8 cellular contexts compared by ENCODE assay signal in genomic region chr2:189613077-189613636, GRCh38. TPM values are rescaled to one million over a fixed set of nuclear protein-coding genes. Genes with fewer than 3 reads are reported as not detected.
DNase-seq lines count a peak whose midpoint lies in the region; ATAC-seq, FAIRE-seq and TF ChIP-seq lines count a peak whose summit lies in the region.
"Had no signal": no experiment of that assay in that cellular context is flagged by ENCODE, and none has a peak within 500 bp of the region (broad histone marks: within the 10 kb centered on the region; RNA-seq: fewer than 3 reads in every experiment).

No MANE protein-coding gene starts in this region.

- FAIRE-seq in GM12892 (lab: Jason Lieb, UNC): no peak

- TF ChIP-seq POLR2A in upper lobe of left lung (IDR thresholded peaks at IDR 0.05) (no peak), GM12892 (IDR thresholded peaks at IDR 0.05; ENCODE audit: low read depth, low read length) (no peak)

- H3K27ac ChIP-seq in coronary artery (peak overlapping the region; percentile 49 to 76), liver (ENCODE audit: low read depth in 1 of 2, low read length in 2 of 2) (peak overlapping the region; percentile 27 to 48), upper lobe of left lung (peak overlapping the region; percentile 52 to 83 (median 66)), A673 (ENCODE audit: low read depth, low read length, poor library complexity, severe bottlenecking) (no peak overlapping the region)

- peak overlapping the region in 1 of 2 donors; percentile 3 for H3K9ac ChIP-seq in liver (ENCODE audit: low read depth in 1 of 2, low read length in 2 of 2)

- H3K27ac Mint-ChIP-seq in activated T-helper 2 cell treated with anti-CD3 and anti-CD28 coated beads, Interferon-gamma antibody, Interleukin-2, Interleukin-4, amounts not matched to agents 10 μg/mL and 5 μg/mL and 100 μg/mL, durations not matched to agents 14 hours and 24 hours and 36 hours: no peak overlapping the region

- ATAC-seq in upper lobe of left lung (ENCODE audit: low FRiP score in 2 of 2): peak; percentile 89

- WGBS in liver: 19% methylated on average over 6 of the region's 6 CpGs
- WGBS in upper lobe of left lung, 2 donors: 5 to 6% methylated on average over 6 of the region's 6 CpGs

- peaks cover 3% of the 10 kb centered on the region for H3K4me1 Mint-ChIP-seq in activated T-helper 2 cell treated with anti-CD3 and anti-CD28 coated beads, Interferon-gamma antibody, Interleukin-2, Interleukin-4, amounts not matched to agents 10 μg/mL and 5 μg/mL and 100 μg/mL, durations not matched to agents 14 hours and 24 hours and 36 hours (ENCODE audit: low read depth)

- no peaks in the 10 kb centered on the region for H3K27me3 ChIP-seq in liver (ENCODE audit: control insufficient read depth in 4 of 4, insufficient read depth in 4 of 4, low read length in 3 of 4)
- no peaks in the 10 kb centered on the region for H3K27me3 ChIP-seq in upper lobe of left lung
- H3K27me3 ChIP-seq in A673 (replicated peaks; ENCODE audit: insufficient read depth, low read depth, low read length, poor library complexity): no peaks in the 10 kb centered on the region

- intact Hi-C loops in activated T-helper 2 cell treated with anti-CD3 and anti-CD28 coated beads, Interferon-gamma antibody, Interleukin-2, Interleukin-4, amounts not matched to agents 10 μg/mL and 5 μg/mL and 100 μg/mL, durations not matched to agents 14 hours and 24 hours and 36 hours (cut with micrococcal nuclease): no loop called here
- intact Hi-C loops in A673 (cut with micrococcal nuclease; ENCODE audit: unreplicated experiment): no loop called here

- no peaks in the 10 kb centered on the region for H3K9me3 ChIP-seq in liver (ENCODE audit: control insufficient read depth in 4 of 4, low read length in 3 of 4)
- H3K9me3 ChIP-seq in upper lobe of left lung: no peaks in the 10 kb centered on the region
- H3K9me3 ChIP-seq in A673 (ENCODE audit: low read depth, low read length, poor library complexity, severe bottlenecking): no peaks in the 10 kb centered on the region

- H3K36me3 Mint-ChIP-seq in activated T-helper 2 cell treated with anti-CD3 and anti-CD28 coated beads, Interferon-gamma antibody, Interleukin-2, Interleukin-4, amounts not matched to agents 10 μg/mL and 5 μg/mL and 100 μg/mL, durations not matched to agents 14 hours and 24 hours and 36 hours (ENCODE audit: low read depth): no peaks in the 10 kb centered on the region

- H3K36me3 ChIP-seq in liver (ENCODE audit: control insufficient read depth in 4 of 4, insufficient read depth in 3 of 4, low read depth in 1 of 4, low read length in 3 of 4) (no peaks in the 10 kb centered on the region), upper lobe of left lung (no peaks in the 10 kb centered on the region), A673 (ENCODE audit: insufficient read depth, low read length, poor library complexity, severe bottlenecking) (no peaks in the 10 kb centered on the region)

- TF ChIP-seq RAD21 in liver (IDR thresholded peaks at IDR 0.05): peak; percentile 38 to 50

- no TSS peak for BruUV-seq in A673 (replicated peaks; lab: Mats Ljungman, UMichigan)

- no peaks in the 10 kb centered on the region for H3K9me3 Mint-ChIP-seq in activated T-helper 2 cell treated with anti-CD3 and anti-CD28 coated beads, Interferon-gamma antibody, Interleukin-2, Interleukin-4, amounts not matched to agents 10 μg/mL and 5 μg/mL and 100 μg/mL, durations not matched to agents 14 hours and 24 hours and 36 hours

- H3K4me3 ChIP-seq in coronary artery: peak overlapping the region; percentile 65
- H3K4me3 ChIP-seq in liver (ENCODE audit: low read depth in 1 of 3, low read length in 3 of 3): peak overlapping the region; percentile 2 to 26 (median 10)
- H3K4me3 ChIP-seq in upper lobe of left lung: peak overlapping the region in 2 of 4 donors; percentile 18 to 28
- H3K4me3 ChIP-seq in A673 (ENCODE audit: low read depth, low read length, poor library complexity, severe bottlenecking): no peak overlapping the region

- TF ChIP-seq CTCF in coronary artery (IDR thresholded peaks at IDR 0.05) (no peak), liver (IDR thresholded peaks at IDR 0.05; ENCODE audit: low read depth, low read length, missing input control) (no peak), upper lobe of left lung (IDR thresholded peaks at IDR 0.05) (no peak), A673 (conservative IDR thresholded peaks at IDR 0.05; ENCODE audit: low read depth, low read length) (no peak)

- DNase-seq in LHCN-M2 (ENCODE audit: low read depth) (peak; percentile 92), coronary artery (ENCODE audit: low spot score) (no peak), upper lobe of left lung (peak in 1 of 2 donors; percentile 52), GM12892 (ENCODE audit: insufficient read length) (no peak), A673 (ENCODE audit: low spot score) (no peak)
- DNase-seq in activated T-helper 2 cell treated with anti-CD3 and anti-CD28 coated beads, Interferon-gamma antibody, Interleukin-2, Interleukin-4, amounts not matched to agents 10 μg/mL and 5 μg/mL and 100 μg/mL, durations not matched to agents 14 hours and 24 hours and 36 hours (ENCODE audit: low spot score): no peak
- DNase-seq: NCI-H187 treated with DMSO at 0.1 percent for 48 hours had no signal

- H3K4me3 Mint-ChIP-seq in activated T-helper 2 cell treated with anti-CD3 and anti-CD28 coated beads, Interferon-gamma antibody, Interleukin-2, Interleukin-4, amounts not matched to agents 10 μg/mL and 5 μg/mL and 100 μg/mL, durations not matched to agents 14 hours and 24 hours and 36 hours (ENCODE audit: low read depth): no peak overlapping the region

- POLR2A ChIA-PET in A673 (lab: Charles Lee; ENCODE audit: low non-redundant PET): no interaction called here

- TF ChIP-seq EP300 in upper lobe of left lung (IDR thresholded peaks at IDR 0.05): peak in 2 of 4 donors; percentile 26 to 27

- H3K27me3 Mint-ChIP-seq in activated T-helper 2 cell treated with anti-CD3 and anti-CD28 coated beads, Interferon-gamma antibody, Interleukin-2, Interleukin-4, amounts not matched to agents 10 μg/mL and 5 μg/mL and 100 μg/mL, durations not matched to agents 14 hours and 24 hours and 36 hours (ENCODE audit: low read depth): peaks cover 5% of the 10 kb centered on the region

- CTCF ChIA-PET in A673 (lab: Charles Lee): no interaction called here

- peaks cover 0 to 11% (median 7%) of the 10 kb centered on the region in 4 donors for H3K4me1 ChIP-seq in liver (ENCODE audit: control insufficient read depth in 4 of 4, insufficient read depth in 4 of 4, low read length in 3 of 4)
- H3K4me1 ChIP-seq in upper lobe of left lung: peaks cover 17 to 43% (median 23%) of the 10 kb centered on the region in 4 donors
- peaks cover 12% of the 10 kb centered on the region for H3K4me1 ChIP-seq in A673 (ENCODE audit: insufficient read depth, low read length, poor library complexity, severe bottlenecking)

TF ChIP-seq in liver, 16 proteins besides CTCF, POLR2A, EP300 and RAD21 (continues in another document):
- no peak for TF ChIP-seq ZBTB33 (IDR thresholded peaks at IDR 0.05)
- TF ChIP-seq EGR1 (IDR thresholded peaks at IDR 0.05; ENCODE audit: low read depth in 2 of 2): no peak
- peak; percentile 95 for TF ChIP-seq NR2F2 (IDR thresholded peaks at IDR 0.05)
- no peak for TF ChIP-seq MAX (IDR thresholded peaks at IDR 0.05)
- peak; percentile 57 for TF ChIP-seq SP1 (IDR thresholded peaks at IDR 0.05)
- TF ChIP-seq HNF4G (IDR thresholded peaks at IDR 0.05): no peak
- no peak for TF ChIP-seq GABPA (IDR thresholded peaks at IDR 0.05 in 1 of 2, conservative IDR thresholded peaks at IDR 0.05 in 1 of 2)
- TF ChIP-seq YY1 (IDR thresholded peaks at IDR 0.05): peak; percentile 49
- TF ChIP-seq ATF3 (IDR thresholded peaks at IDR 0.05): peak; percentile 29
- peak in 1 of 2 donors; percentile 18 for TF ChIP-seq RXRA (IDR thresholded peaks at IDR 0.05)

RNA-seq across cellular contexts. Expression of gene SLC40A1, which starts 32.6 kb away (rescaled TPM):
- total RNA-seq in LHCN-M2 (2014; rRNA removed) (7.1 and 7.6 TPM in 2 replicates), liver (100 to 1,000 TPM; 231 to 572 TPM), upper lobe of left lung (100 to 1,000 TPM in 5 of 6 donors, 10 to 100 TPM in 1; 67.4 to 154 (median 131) TPM), A673 (2021) (1.5 and 1.9 TPM in 2 replicates)
- polyA plus RNA-seq in LHCN-M2 (2012): 3.4 TPM
- polyA plus RNA-seq in liver: 100 to 1,000 TPM in 1 of 2 donors, 10 to 100 TPM in 1; 97.4 to 105 TPM
- total RNA-seq in activated T-helper 2 cell treated with anti-CD3 and anti-CD28 coated beads, Interferon-gamma antibody, Interleukin-2, Interleukin-4, amounts not matched to agents 10 μg/mL and 5 μg/mL and 100 μg/mL, durations not matched to agents 14 hours and 24 hours and 36 hours: 1.8 and 2.4 TPM in 2 replicates
- polyA plus RNA-seq in GM12892 (2012; ENCODE audit: missing spikeins): not detected

RNA-seq across cellular contexts. Expression of gene ASNSD1, which starts 48.1 kb away (rescaled TPM):
- total RNA-seq in LHCN-M2 (2014; rRNA removed) (74.6 and 79.4 TPM in 2 replicates), liver (10 to 100 TPM; 30.3 to 33.0 TPM), upper lobe of left lung (10 to 100 TPM; 29.5 to 49.6 (median 34.3) TPM), A673 (2021) (50.7 and 58.2 TPM in 2 replicates)
- polyA plus RNA-seq in LHCN-M2 (2012): 22.6 TPM
- 10 to 100 TPM; 19.8 to 20.8 TPM for polyA plus RNA-seq in liver
- total RNA-seq in activated T-helper 2 cell treated with anti-CD3 and anti-CD28 coated beads, Interferon-gamma antibody, Interleukin-2, Interleukin-4, amounts not matched to agents 10 μg/mL and 5 μg/mL and 100 μg/mL, durations not matched to agents 14 hours and 24 hours and 36 hours: 52.0 and 52.7 TPM in 2 replicates
- polyA plus RNA-seq in GM12892 (2012; ENCODE audit: missing spikeins): 44.9 TPM
